Comparison of ENCODE assay signal across 17 cellular contexts in genomic region chr2:160430001-160430344, GRCh38.
DNase-seq lines count a peak whose midpoint lies in the region; ATAC-seq and TF ChIP-seq lines count a peak whose summit lies in the region.
"Had no signal": no experiment of that assay in that cellular context is flagged by ENCODE, and none has a peak within 500 bp of the region (broad histone marks: within the 10 kb centered on the region; RNA-seq: fewer than 3 reads in every experiment).

No MANE protein-coding gene starts in this region.

- no peaks in the 10 kb centered on the region for H3K27me3 Mint-ChIP-seq in activated T-helper 17 cell treated with anti-CD3 and anti-CD28 coated beads, Interleukin-2, amount 50 U/mL, for 72 hours
- no peaks in the 10 kb centered on the region for H3K27me3 Mint-ChIP-seq in naive thymus-derived CD4-positive, alpha-beta T cell
- H3K27me3 Mint-ChIP-seq: activated CD4-positive, alpha-beta memory T cell treated with anti-CD3 and anti-CD28 coated beads for 36 hours; dendritic cell treated with granulocyte-macrophage colony-stimulating factor and Interleukin-4, amounts not matched to agents 40 ng/mL and 50 ng/mL, for 4 days had no signal

- no peak overlapping the region for H3K27ac Mint-ChIP-seq in activated T-helper 17 cell treated with anti-CD3 and anti-CD28 coated beads, Interleukin-2, amount 50 U/mL, for 72 hours
- peak overlapping the region in 8 of 9 donors; percentile 86 to 93 (median 90) for H3K27ac Mint-ChIP-seq in naive thymus-derived CD4-positive, alpha-beta T cell
- H3K27ac Mint-ChIP-seq: dendritic cell treated with granulocyte-macrophage colony-stimulating factor and Interleukin-4, amounts not matched to agents 40 ng/mL and 50 ng/mL, for 4 days; H9; nephron progenitor cell had no signal

- H3K4me3 Mint-ChIP-seq in activated T-helper 17 cell treated with anti-CD3 and anti-CD28 coated beads, Interleukin-2, amount 50 U/mL, for 72 hours, result peak overlapping the region; percentile 83
- peak overlapping the region in 2 of 10 donors; percentile 11 to 44 for H3K4me3 Mint-ChIP-seq in naive thymus-derived CD4-positive, alpha-beta T cell
- H3K4me3 Mint-ChIP-seq: activated CD4-positive, alpha-beta memory T cell treated with anti-CD3 and anti-CD28 coated beads for 36 hours; dendritic cell treated with granulocyte-macrophage colony-stimulating factor and Interleukin-4, amounts not matched to agents 40 ng/mL and 50 ng/mL, for 4 days; H9; nephron progenitor cell had no signal

- peaks cover 29% of the 10 kb centered on the region for H3K36me3 Mint-ChIP-seq in activated T-helper 17 cell treated with anti-CD3 and anti-CD28 coated beads, Interleukin-2, amount 50 U/mL, for 72 hours (ENCODE audit: low read depth)
- peaks cover 3 to 32% (median 24%) of the 10 kb centered on the region in 5 donors for H3K36me3 Mint-ChIP-seq in naive thymus-derived CD4-positive, alpha-beta T cell

- intact Hi-C loops in A673 (cut with micrococcal nuclease; ENCODE audit: unreplicated experiment), result no loop called here
- intact Hi-C loops in naive thymus-derived CD4-positive, alpha-beta T cell (cut with micrococcal nuclease), result loop anchor here in 1 of 2 donors (5.0 kb wide), 2 partner anchors 177 to 237 kb away; no protein-coding TSS in a partner anchor

- peaks cover 19% of the 10 kb centered on the region for H3K9me3 ChIP-seq in A673 (ENCODE audit: low read depth, low read length, poor library complexity, severe bottlenecking)
- peaks cover 0 to 7% (median 5%) of the 10 kb centered on the region in 3 experiments for H3K9me3 ChIP-seq in naive thymus-derived CD4-positive, alpha-beta T cell (ENCODE audit: control insufficient read depth in 2 of 3, low read length in 3 of 3)
- H3K9me3 ChIP-seq: MG63 had no signal

- DNase-seq in A673 (ENCODE audit: low spot score) (no peak), GM12864 (ENCODE audit: low read depth) (no peak), NCI-H2029 (lab: John Stamatoyannopoulos, UW) (no peak), cerebellar cortex (ENCODE audit: low spot score) (no peak), NCI-H510A treated with DMSO at 0.1 percent for 48 hours (lab: John Stamatoyannopoulos, UW) (no peak)
- no peak for DNase-seq in naive thymus-derived CD4-positive, alpha-beta T cell
- DNase-seq: activated CD4-positive, alpha-beta memory T cell treated with anti-CD3 and anti-CD28 coated beads for 36 hours; GDM1; H9; MG63; nephron progenitor cell; stimulated activated naive CD4-positive, alpha-beta T cell treated with Interleukin-2 at 50 U/mL for 16 hours had no signal

- H3K27ac ChIP-seq in A673 (ENCODE audit: low read depth, low read length, poor library complexity, severe bottlenecking), result peak overlapping the region; percentile 90
- peak overlapping the region; percentile 69 for H3K27ac ChIP-seq in naive thymus-derived CD4-positive, alpha-beta T cell (ENCODE audit: low read depth, low read length)

- H3K4me1 ChIP-seq in A673 (ENCODE audit: insufficient read depth, low read length, poor library complexity, severe bottlenecking), result peaks cover 65% of the 10 kb centered on the region
- peaks cover 33 to 35% of the 10 kb centered on the region in 2 donors for H3K4me1 ChIP-seq in naive thymus-derived CD4-positive, alpha-beta T cell (ENCODE audit: control insufficient read depth in 2 of 2, insufficient read depth in 2 of 2, low read length in 2 of 2)

- peaks cover 8% of the 10 kb centered on the region for H3K36me3 ChIP-seq in A673 (ENCODE audit: insufficient read depth, low read length, poor library complexity, severe bottlenecking)
- no peaks in the 10 kb centered on the region for H3K36me3 ChIP-seq in naive thymus-derived CD4-positive, alpha-beta T cell (ENCODE audit: control insufficient read depth in 2 of 3, insufficient read depth in 3 of 3, low read length in 3 of 3)

- H3K4me1 Mint-ChIP-seq in activated T-helper 17 cell treated with anti-CD3 and anti-CD28 coated beads, Interleukin-2, amount 50 U/mL, for 72 hours, result peaks cover 43% of the 10 kb centered on the region
- peaks cover 32 to 94% (median 79%) of the 10 kb centered on the region in 7 donors for H3K4me1 Mint-ChIP-seq in naive thymus-derived CD4-positive, alpha-beta T cell

- peaks cover 4% of the 10 kb centered on the region for H3K9me3 Mint-ChIP-seq in activated T-helper 17 cell treated with anti-CD3 and anti-CD28 coated beads, Interleukin-2, amount 50 U/mL, for 72 hours
- peaks cover 0 to 15% (median 6%) of the 10 kb centered on the region in 11 donors for H3K9me3 Mint-ChIP-seq in naive thymus-derived CD4-positive, alpha-beta T cell
- H3K9me3 Mint-ChIP-seq: dendritic cell treated with granulocyte-macrophage colony-stimulating factor and Interleukin-4, amounts not matched to agents 40 ng/mL and 50 ng/mL, for 4 days had no signal

- H3K4me3 ChIP-seq in A673 (ENCODE audit: low read depth, low read length, poor library complexity, severe bottlenecking) (no peak overlapping the region), GM12864 (ENCODE audit: low read depth, low read length) (no peak overlapping the region)
- H3K4me3 ChIP-seq in naive thymus-derived CD4-positive, alpha-beta T cell (ENCODE audit: low read length), result no peak overlapping the region
- H3K4me3 ChIP-seq: lung, MG63 had no signal

- BruUV-seq in A673 (replicated peaks; lab: Mats Ljungman, UMichigan), result no TSS peak

- CTCF ChIA-PET in A673 (lab: Charles Lee), result no interaction called here
- CTCF ChIA-PET in naive thymus-derived CD4-positive, alpha-beta T cell (lab: Charles Lee), result interaction anchor here (0.6 to 2.7 kb wide), 13 partner anchors 12 to 374 kb away, joined by 3 to 8 read pairs (median 4); no protein-coding TSS in a partner anchor

- TF ChIP-seq CTCF in A673 (conservative IDR thresholded peaks at IDR 0.05; ENCODE audit: low read depth, low read length), result no peak
- peak; percentile 9 for TF ChIP-seq CTCF in GM12864 (IDR thresholded peaks at IDR 0.05; ENCODE audit: low read depth, low read length, missing control alignments)

- no peaks in the 10 kb centered on the region for H3K27me3 ChIP-seq in A673 (replicated peaks; ENCODE audit: insufficient read depth, low read depth, low read length, poor library complexity)
- H3K27me3 ChIP-seq in naive thymus-derived CD4-positive, alpha-beta T cell (ENCODE audit: control insufficient read depth in 2 of 2, insufficient read depth in 2 of 2, low read length in 2 of 2), result no peaks in the 10 kb centered on the region
- H3K27me3 ChIP-seq: MG63 had no signal

- POLR2A ChIA-PET in A673 (lab: Charles Lee; ENCODE audit: low non-redundant PET), result no interaction called here
- POLR2A ChIA-PET in naive thymus-derived CD4-positive, alpha-beta T cell (lab: Charles Lee), result interaction anchor here (0.8 to 6.1 kb wide), 5 partner anchors 24 to 221 kb away, joined by 3 to 57 read pairs (median 4); no protein-coding TSS in a partner anchor

- no peak for ATAC-seq in activated T-helper 17 cell treated with anti-CD3 and anti-CD28 coated beads, Interleukin-2, amount 50 U/mL, for 72 hours (replicated peaks)
- ATAC-seq in naive thymus-derived CD4-positive, alpha-beta T cell, result no peak
- no peak for ATAC-seq in GM21529 (IDR thresholded peaks at IDR 0.05; ENCODE audit: unreplicated experiment)
- ATAC-seq: Panc1 had no signal
